ENCODE assay signal across 2 cellular contexts in the genomic region with DNA sequence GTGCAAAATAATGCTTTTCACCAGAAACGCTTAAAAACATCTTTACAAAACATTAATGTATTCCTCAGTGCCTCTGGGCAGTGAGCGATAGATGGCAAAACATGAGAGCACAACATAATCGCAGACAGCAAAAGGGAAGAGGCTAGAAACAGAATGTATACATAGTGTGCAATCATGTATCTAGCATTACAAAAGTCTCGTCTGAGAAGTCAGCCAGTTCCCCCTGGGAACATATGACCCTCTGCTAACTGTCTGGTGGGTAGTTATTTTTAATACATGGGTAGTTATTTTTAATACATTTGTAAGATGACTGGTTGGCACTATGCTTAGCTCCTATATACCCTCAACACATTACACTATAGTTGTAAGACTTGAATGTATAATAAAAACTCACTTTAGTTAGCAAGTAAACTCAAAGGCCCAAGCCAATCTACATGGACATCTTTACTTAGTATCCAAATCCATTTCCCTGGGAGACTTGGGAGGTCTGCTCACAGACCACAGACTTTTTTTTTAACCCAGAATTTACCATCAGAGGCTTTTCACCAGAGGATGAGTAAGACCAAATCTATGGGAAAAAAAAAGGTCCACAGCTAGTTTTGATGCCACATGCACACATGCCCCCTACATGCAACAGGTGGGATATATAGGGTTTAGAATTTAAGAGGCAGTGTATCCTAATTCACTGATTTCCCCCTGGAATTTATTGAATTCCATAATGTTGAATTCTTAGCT.
TF ChIP-seq lines count a peak whose summit lies in the region.

No MANE protein-coding gene starts in this region.

TF ChIP-seq in IMR-90, 13 proteins besides CTCF, POLR2A, EP300 and RAD21 (continued from another document):
- TF ChIP-seq MXI1 (IDR thresholded peaks at IDR 0.05; ENCODE audit: borderline replicate concordance, low read depth, low read length) = no peak

TF ChIP-seq in GM12891, 5 proteins besides CTCF, POLR2A, EP300 and RAD21 (continued from another document):
- no peak for TF ChIP-seq PAX5 (IDR thresholded peaks at IDR 0.05; ENCODE audit: insufficient read depth, low read length, severe bottlenecking)
- no peak for TF ChIP-seq POU2F2 (IDR thresholded peaks at IDR 0.05; ENCODE audit: low read depth, low read length)
